Comparison of ENCODE assay signal across 6 cellular contexts in genomic region chr1:109091196-109092193, GRCh38. TPM values are rescaled to one million over a fixed set of nuclear protein-coding genes. Genes with fewer than 3 reads are reported as not detected.
DNase-seq lines count a peak whose midpoint lies in the region; ATAC-seq and TF ChIP-seq lines count a peak whose summit lies in the region.

No MANE protein-coding gene starts in this region.

- H3K4me3 ChIP-seq in heart left ventricle (peak overlapping the region; percentile 56 to 95 (median 88)), Panc1 (ENCODE audit: low read depth in 2 of 2, low read length in 2 of 2) (peak overlapping the region; percentile 61 to 90), fibroblast of the aortic adventitia (ENCODE audit: low read depth, low read length) (peak overlapping the region; percentile 86), suprapubic skin (peak overlapping the region; percentile 75)

- peaks cover 0 to 38% (median 37%) of the 10 kb centered on the region in 9 donors for H3K36me3 ChIP-seq in heart left ventricle
- H3K36me3 ChIP-seq in Panc1 (ENCODE audit: control insufficient read depth, insufficient read depth, low read length), result peaks cover 8% of the 10 kb centered on the region
- peaks cover 19% of the 10 kb centered on the region for H3K36me3 ChIP-seq in suprapubic skin

- TSS peak; percentile 69 for BruUV-seq in Panc1 (replicated peaks; lab: Mats Ljungman, UMichigan)

- POLR2A ChIA-PET in Panc1 (lab: Charles Lee), result interaction anchor here (0.7 to 1.1 kb wide), 2 partner anchors 11 to 105 kb away, joined by 3 to 9 read pairs; no protein-coding TSS in a partner anchor

- intact Hi-C loops in heart left ventricle (cut with DNase I), result loop anchor here in 2 of 10 donors (5.0 kb wide), 1 partner anchor 49 kb away; the partner anchor contains the start of gene WDR47 (in 2 of the 2)
- intact Hi-C loops in left ventricle myocardium superior (cut with micrococcal nuclease), result no loop called here
- intact Hi-C loops in Panc1 (cut with micrococcal nuclease; ENCODE audit: unreplicated experiment), result loop anchor here (5.0 kb wide), 1 partner anchor 106 kb away; no protein-coding TSS in a partner anchor

- TF ChIP-seq EP300 in suprapubic skin (IDR thresholded peaks at IDR 0.05), result no peak

- peak in 3 of 4 donors; percentile 2 to 72 (median 53) for ATAC-seq in heart left ventricle
- no peak for ATAC-seq in left ventricle myocardium superior
- ATAC-seq in Panc1, result peak; percentile 14

- H3K27me3 ChIP-seq in heart left ventricle (no peaks in the 10 kb centered on the region), Panc1 (ENCODE audit: control insufficient read depth, insufficient read depth, low read length) (no peaks in the 10 kb centered on the region), suprapubic skin (no peaks in the 10 kb centered on the region)

- WGBS in heart left ventricle, 4 donors, result 2 to 4% (median 3%) methylated on average over 13 of the region's 13 CpGs
- WGBS in suprapubic skin, result under 1% methylated on average over 13 of the region's 13 CpGs

- CTCF ChIA-PET in Panc1 (lab: Charles Lee), result interaction anchor here (1.2 kb wide), 1 partner anchor 9 kb away, joined by 12 read pairs; no protein-coding TSS in a partner anchor

- in situ Hi-C loops in Panc1 (cut with HindIII; ENCODE audit: low pct_unique_long_range_greater_than_20kb, low sequenced_read_pairs), result no loop called here

- peaks cover 0 to 60% (median 29%) of the 10 kb centered on the region in 12 donors for H3K4me1 ChIP-seq in heart left ventricle
- peaks cover 19% of the 10 kb centered on the region for H3K4me1 ChIP-seq in Panc1 (ENCODE audit: control insufficient read depth, insufficient read depth, low read length)
- H3K4me1 ChIP-seq in suprapubic skin, result peaks cover 48% of the 10 kb centered on the region

- peak overlapping the region; percentile 93 to 99 (median 98) for H3K27ac ChIP-seq in heart left ventricle
- H3K27ac ChIP-seq in Panc1 (ENCODE audit: low read length), result peak overlapping the region; percentile 95
- H3K27ac ChIP-seq in suprapubic skin, result peak overlapping the region; percentile 95

- DNase-seq in heart left ventricle, result no peak
- DNase-seq in left ventricle myocardium superior, result no peak
- no peak for DNase-seq in Panc1 (ENCODE audit: low read depth, low spot score)
- peak; percentile 39 for DNase-seq in fibroblast of the aortic adventitia (ENCODE audit: low read depth)
- DNase-seq in suprapubic skin (ENCODE audit: low spot score in 2 of 2), result no peak
- DNase-seq in NCI-H1105 (lab: John Stamatoyannopoulos, UW), result no peak

- no peak for TF ChIP-seq CTCF in heart left ventricle (IDR thresholded peaks at IDR 0.05)
- no peak for TF ChIP-seq CTCF in Panc1 (IDR thresholded peaks at IDR 0.05)
- no peak for TF ChIP-seq CTCF in fibroblast of the aortic adventitia (IDR thresholded peaks at IDR 0.05; ENCODE audit: insufficient read depth, low read length)
- TF ChIP-seq CTCF in suprapubic skin (IDR thresholded peaks at IDR 0.05), result no peak

- H3K9me3 ChIP-seq in heart left ventricle (peaks cover 0 to 3% (median 0%) of the 10 kb centered on the region in 12 donors), Panc1 (ENCODE audit: control insufficient read depth, insufficient read depth, low read depth, low read length) (no peaks in the 10 kb centered on the region), suprapubic skin (no peaks in the 10 kb centered on the region)

- TF ChIP-seq POLR2A in heart left ventricle (IDR thresholded peaks at IDR 0.05) (no peak), suprapubic skin (IDR thresholded peaks at IDR 0.05) (no peak)

RNA-seq across cellular contexts. Expression of gene TMEM167B, which starts 0.9 kb away (rescaled TPM):
- total RNA-seq in heart left ventricle (10 to 100 TPM; 14.1 to 52.9 (median 29.9) TPM), left ventricle myocardium superior (31.5 TPM), Panc1 (2021; ENCODE audit: unreplicated experiment) (18.1 TPM), fibroblast of the aortic adventitia (ENCODE audit: low replicate concordance) (26.1 and 28.8 TPM in 2 replicates), suprapubic skin (10 to 100 TPM; 28.2 to 35.1 (median 31.0) TPM)
- 10 to 100 TPM; 10.8 to 27.3 TPM for polyA plus RNA-seq in heart left ventricle
- 11.3 TPM for polyA plus RNA-seq in Panc1 (2012; ENCODE audit: insufficient read length)

RNA-seq across cellular contexts. Expression of gene TAF13, which starts 15.7 kb away (rescaled TPM):
- total RNA-seq in heart left ventricle, result 10 to 100 TPM; 34.8 to 72.1 (median 55.4) TPM
- polyA plus RNA-seq in heart left ventricle, result 10 to 100 TPM; 38.1 to 83.9 TPM
- 62.4 TPM for total RNA-seq in left ventricle myocardium superior
- total RNA-seq in Panc1 (2021; ENCODE audit: unreplicated experiment), result 28.9 TPM
- polyA plus RNA-seq in Panc1 (2012; ENCODE audit: insufficient read length), result 14.4 TPM
- total RNA-seq in fibroblast of the aortic adventitia (ENCODE audit: low replicate concordance), result 131 and 287 TPM in 2 replicates
- 10 to 100 TPM; 10.6 to 33.2 (median 28.0) TPM for total RNA-seq in suprapubic skin

RNA-seq across cellular contexts. Expression of gene ELAPOR1, which starts 22.4 kb away (rescaled TPM):
- under 1 TPM in 7 of 9 donors, not detected in 2; 0.11 to 0.83 (median 0.31) TPM for total RNA-seq in heart left ventricle
- polyA plus RNA-seq in heart left ventricle, result under 1 TPM; 0.04 to 0.11 TPM
- 0.30 TPM for total RNA-seq in left ventricle myocardium superior
- 0.28 TPM for total RNA-seq in Panc1 (2021; ENCODE audit: unreplicated experiment)
- polyA plus RNA-seq in Panc1 (2012; ENCODE audit: insufficient read length), result 0.16 TPM
- 0.16 and 0.45 TPM in 2 replicates for total RNA-seq in fibroblast of the aortic adventitia (ENCODE audit: low replicate concordance)
- total RNA-seq in suprapubic skin, result 10 to 100 TPM; 27.4 to 84.8 (median 46.7) TPM

RNA-seq across cellular contexts. Expression of gene WDR47, which starts 49.6 kb away (rescaled TPM):
- total RNA-seq in heart left ventricle (10 to 100 TPM; 12.2 to 22.3 (median 14.9) TPM), left ventricle myocardium superior (16.6 TPM), Panc1 (2021; ENCODE audit: unreplicated experiment) (9.6 TPM), fibroblast of the aortic adventitia (ENCODE audit: low replicate concordance) (22.1 and 26.0 TPM in 2 replicates), suprapubic skin (10 to 100 TPM; 45.8 to 89.2 (median 52.9) TPM)
- polyA plus RNA-seq in heart left ventricle, result 1 to 10 TPM; 2.6 to 8.5 TPM
- 9.6 TPM for polyA plus RNA-seq in Panc1 (2012; ENCODE audit: insufficient read length)

Comparison
In these comparisons a context has a peak if more than half of its experiments do, and no peak if none do; other contexts are left out.
1. RNA of gene ELAPOR1, which starts 22.4 kb away (total RNA-seq): 27.4 to 84.8 TPM in suprapubic skin; 0.16 to 0.45 TPM in fibroblast of the aortic adventitia, 0.30 TPM in left ventricle myocardium superior (single experiment), 0.28 TPM in Panc1 (single experiment) and 0.11 to 0.83 TPM in heart left ventricle; every median in the first group is over 10 times any median in the second.
2. Peak in every context shown above with its lines, with median percentiles within 50 percentile points of each other: H3K27ac ChIP-seq and H3K4me3 ChIP-seq.